Comparison of ENCODE assay signal across 27 cellular contexts in genomic region chr16:27671410-27671809, GRCh38.
DNase-seq lines count a peak whose midpoint lies in the region; ATAC-seq, FAIRE-seq and TF ChIP-seq lines count a peak whose summit lies in the region.
"Had no signal": no experiment of that assay in that cellular context is flagged by ENCODE, and none has a peak within 500 bp of the region (broad histone marks: within the 10 kb centered on the region; RNA-seq: fewer than 3 reads in every experiment).

No MANE protein-coding gene starts in this region.

- no peak for TF ChIP-seq POLR2A in K562 (conservative IDR thresholded peaks at IDR 0.05)

- 62% methylated on average over 7 of the region's 8 CpGs for WGBS in K562 (ENCODE audit: insufficient coverage, low coverage, missing lambda C conversion rate)

- H3K4me1 ChIP-seq in K562 (replicated peaks in 1 of 2; ENCODE audit: control insufficient read depth in 2 of 2, insufficient read depth in 2 of 2, low read length in 2 of 2) (no peaks in the 10 kb centered on the region), keratinocyte (ENCODE audit: control insufficient read depth, extremely low read depth, insufficient read depth, low read length) (no peaks in the 10 kb centered on the region)
- H3K4me1 ChIP-seq: adrenal gland, body of pancreas, right atrium auricular region, upper lobe of right lung had no signal

- H4K20me1 ChIP-seq in K562 (replicated peaks; ENCODE audit: control insufficient read depth, insufficient read depth, low read length) (no peaks in the 10 kb centered on the region), keratinocyte (ENCODE audit: control insufficient read depth, extremely low read depth, insufficient read depth, low read length) (no peaks in the 10 kb centered on the region)

- H3K4me2 ChIP-seq in K562 (ENCODE audit: insufficient read depth, low read length) (no peak overlapping the region), keratinocyte (ENCODE audit: control insufficient read depth, extremely low read depth, insufficient read depth, low read depth, low read length) (no peak overlapping the region)

- BruUV-seq in K562 (replicated peaks; lab: Mats Ljungman, UMichigan): no TSS peak

- H3K4me3 ChIP-seq in LNCaP clone FGC (ENCODE audit: low read depth, low read length) (no peak overlapping the region), K562 (no peak overlapping the region), keratinocyte (ENCODE audit: control insufficient read depth in 2 of 3, extremely low read depth in 1 of 3, insufficient read depth in 2 of 3, low read depth in 1 of 3, low read length in 3 of 3) (no peak overlapping the region)
- H3K4me3 ChIP-seq: adrenal gland, body of pancreas, MG63, right atrium auricular region, upper lobe of right lung had no signal

- H3K9ac ChIP-seq in K562 (ENCODE audit: insufficient read depth in 1 of 2, low read depth in 2 of 2, low read length in 2 of 2): no peak overlapping the region
- H3K9ac ChIP-seq in keratinocyte (ENCODE audit: control insufficient read depth, extremely low read depth, insufficient read depth, low read length): no peak overlapping the region

- dilution Hi-C loops in keratinocyte (cut with MboI; ENCODE audit: extremely low pct_ligation_motif_present, low sequenced_read_pairs): no loop called here

- ATAC-seq in K562: no peak
- no peak for ATAC-seq in HG02884 (IDR thresholded peaks at IDR 0.05; ENCODE audit: unreplicated experiment)
- no peak for ATAC-seq in HG03469 (IDR thresholded peaks at IDR 0.05; ENCODE audit: unreplicated experiment)
- ATAC-seq in stimulated activated naive CD8-positive, alpha-beta T cell treated with anti-CD3 and anti-CD28 coated beads, Interleukin-15, Interleukin-2, amounts not matched to agents 100 U/mL and 50 U/mL, for 24 hours: no peak
- ATAC-seq: activated T-cell treated with anti-CD3 and anti-CD28 coated beads, Interleukin-2, amount 50 U/mL, for 4 hours; body of pancreas; left cardiac atrium; stimulated activated memory B cell treated with anti-CD40 and anti-IgM and Interleukin-4, amounts not matched to agents 10 μg/mL and 1 μg/mL and 100 μg/mL, for 72 hours; upper lobe of right lung had no signal

- H3K36me3 ChIP-seq in K562 (ENCODE audit: control insufficient read depth, insufficient read depth, low read length) (no peaks in the 10 kb centered on the region; the same call in 2 of the 3 replicates), keratinocyte (ENCODE audit: control insufficient read depth in 2 of 2, extremely low read depth in 1 of 2, insufficient read depth in 2 of 2, low read length in 2 of 2) (peaks cover 0 to 3% of the 10 kb centered on the region in 2 experiments)
- H3K36me3 ChIP-seq: adrenal gland, right atrium auricular region, upper lobe of right lung had no signal

- TF ChIP-seq EP300 in K562 (IDR thresholded peaks at IDR 0.05; ENCODE audit: low read length): no peak

- DNase-seq in LNCaP clone FGC (ENCODE audit: low read depth) (no peak), K562 (ENCODE audit: extremely low read depth in 1 of 4, low spot score in 3 of 4) (peak in 1 of 4 experiments; percentile 4), keratinocyte (ENCODE audit: low read depth, low spot score) (no peak)
- no peak for DNase-seq in activated CD8-positive, alpha-beta memory T cell treated with anti-CD3 and anti-CD28 coated beads, Interleukin-2, amount 50 U/mL, for 48 hours
- no peak for DNase-seq in stimulated activated naive CD8-positive, alpha-beta T cell treated with anti-CD3 and anti-CD28 coated beads, Interleukin-15, Interleukin-2, amounts not matched to agents 100 U/mL and 50 U/mL, for 24 hours
- DNase-seq: activated CD4-positive, alpha-beta T cell treated with anti-CD3 and anti-CD28 coated beads, Interleukin-2, amount 10 ng/mL, durations not matched to agents 24 days and 14 days; activated naive CD4-positive, alpha-beta T cell; activated T-cell treated with anti-CD3 and anti-CD28 coated beads, Interleukin-2, amount 50 U/mL, for 4 hours; adrenal gland; body of pancreas; erythroblast; head of caudate nucleus; left cardiac atrium; MG63; NCI-H1417; NCI-H446; Right ventricle myocardium superior; stimulated activated CD4-positive, alpha-beta T cell treated with anti-CD3 and anti-CD28 coated beads, Interleukin-4, amount 100 ng/mL, for 24 hours had no signal

- H3K27me3 ChIP-seq in K562 (ENCODE audit: control insufficient read depth in 2 of 2, insufficient read depth in 2 of 2, low read length in 2 of 2): no peaks in the 10 kb centered on the region
- H3K27me3 ChIP-seq in keratinocyte (ENCODE audit: control insufficient read depth, extremely low read depth, insufficient read depth, low read length): no peaks in the 10 kb centered on the region
- H3K27me3 ChIP-seq: adrenal gland, body of pancreas, MG63, right atrium auricular region, upper lobe of right lung had no signal

- in situ Hi-C loops in K562 (cut with MboI): no loop called here

- H3K9me3 ChIP-seq in K562 (replicated peaks; ENCODE audit: control insufficient read depth, insufficient read depth, low read depth, low read length) (no peaks in the 10 kb centered on the region), keratinocyte (ENCODE audit: control insufficient read depth, low read depth, low read length) (no peaks in the 10 kb centered on the region)
- H3K9me3 ChIP-seq: adrenal gland, body of pancreas, MG63, right atrium auricular region, upper lobe of right lung had no signal

- POLR2A ChIA-PET in K562 (lab: Yijun Ruan, JAX): interaction anchor here (0.6 kb wide), 1 partner anchor 250 kb away, joined by 3 read pairs; no protein-coding TSS in a partner anchor

- TF ChIP-seq CTCF in GM12873 (IDR thresholded peaks at IDR 0.05; ENCODE audit: insufficient read depth, low read depth, low read length, missing control alignments): peak; percentile 21
- 0 out of 2 replicates have a peak, but pooled peaks have one; percentile 3 for TF ChIP-seq CTCF in LNCaP clone FGC (IDR thresholded peaks at IDR 0.05; ENCODE audit: control insufficient read depth, extremely low read depth, insufficient read depth)
- peak in 2 of 3 experiments; percentile 10 to 17; a peak in 1 of 6 replicates for TF ChIP-seq CTCF in K562 (IDR thresholded peaks at IDR 0.05 in 2 of 3, conservative IDR thresholded peaks at IDR 0.05 in 1 of 3; ENCODE audit: insufficient read depth in 2 of 3, low read depth in 1 of 3, low read length in 3 of 3)
- TF ChIP-seq CTCF in keratinocyte (optimal IDR thresholded peaks at IDR 0.05 in 1 of 3, IDR thresholded peaks at IDR 0.05 in 1 of 3, conservative IDR thresholded peaks at IDR 0.05 in 1 of 3; ENCODE audit: extremely low read depth in 1 of 3, insufficient read depth in 2 of 3, low read length in 3 of 3): peak in 2 of 3 experiments; percentile 24 to 31

- H3K27ac ChIP-seq in K562 (ENCODE audit: extremely low read depth, low read depth, low read length) (no peak overlapping the region), keratinocyte (ENCODE audit: control insufficient read depth, insufficient read depth, low read length) (no peak overlapping the region)
- H3K27ac ChIP-seq: adrenal gland, body of pancreas, C4-2B, right atrium auricular region, upper lobe of right lung, VCaP had no signal

- H3K79me2 ChIP-seq in K562 (ENCODE audit: control insufficient read depth, insufficient read depth, low read length): no peaks in the 10 kb centered on the region
- H3K79me2 ChIP-seq in keratinocyte (ENCODE audit: control insufficient read depth, insufficient read depth, low read length): no peaks in the 10 kb centered on the region

- H2AFZ ChIP-seq in K562 (ENCODE audit: low read depth, low read length) (no peak overlapping the region), keratinocyte (ENCODE audit: control insufficient read depth, low read length) (no peak overlapping the region)

- CTCF ChIA-PET in K562 (lab: Yijun Ruan, JAX; ENCODE audit: low intra/inter-chr PET ratio): no interaction called here

- H3K9me1 ChIP-seq in K562 (ENCODE audit: control insufficient read depth, insufficient read depth, low read length) (peaks cover 4% of the 10 kb centered on the region), keratinocyte (ENCODE audit: control insufficient read depth, extremely low read depth, insufficient read depth, low read length) (no peaks in the 10 kb centered on the region)

- intact Hi-C loops in K562 (cut with micrococcal nuclease): no loop called here

- no peak for FAIRE-seq in K562 (lab: Jason Lieb, UNC)
- no peak for FAIRE-seq in keratinocyte (lab: Jason Lieb, UNC)
- FAIRE-seq: GM12891 had no signal

- TF ChIP-seq RAD21 in K562 (CRISPR knock-in tag; conservative IDR thresholded peaks at IDR 0.05 in 1 of 2, IDR thresholded peaks at IDR 0.05 in 1 of 2): no peak
